In genomic region chr9:88922091-88922490, GRCh38 we compare ENCODE assay signal across 11 cellular contexts.
DNase-seq lines count a peak whose midpoint lies in the region; ATAC-seq lines count a peak whose summit lies in the region.
"Had no signal": no experiment of that assay in that cellular context is flagged by ENCODE, and none has a peak within 500 bp of the region (broad histone marks: within the 10 kb centered on the region; RNA-seq: fewer than 3 reads in every experiment).

No MANE protein-coding gene starts in this region.

- H3K27ac ChIP-seq in KOPT-K1 (ENCODE audit: low read depth, low read length, poor library complexity, severe bottlenecking) = peak overlapping the region; percentile 90
- H3K27ac ChIP-seq: coronary artery had no signal

- peak; percentile 93 for ATAC-seq in GM18519 (IDR thresholded peaks at IDR 0.05; ENCODE audit: low FRiP score, unreplicated experiment)
- ATAC-seq in activated CD8-positive, alpha-beta T cell treated with anti-CD3 and anti-CD28 coated beads, Interleukin-2, amount 10 ng/mL, durations not matched to agents 7 days and 5 days = peak; percentile 90
- ATAC-seq in GM21723 (IDR thresholded peaks at IDR 0.05; ENCODE audit: unreplicated experiment) = no peak
- no peak for ATAC-seq in left ventricle myocardium superior
- ATAC-seq: HCT116 had no signal

- H3K27ac Mint-ChIP-seq in activated CD8-positive, alpha-beta T cell treated with anti-CD3 and anti-CD28 coated beads, Interleukin-2, amount 10 ng/mL, durations not matched to agents 7 days and 5 days = peak overlapping the region; percentile 35

- H3K27me3 Mint-ChIP-seq in activated CD8-positive, alpha-beta T cell treated with anti-CD3 and anti-CD28 coated beads, Interleukin-2, amount 10 ng/mL, durations not matched to agents 7 days and 5 days (ENCODE audit: low read depth) = peaks cover 29% of the 10 kb centered on the region

- peaks cover 25% of the 10 kb centered on the region for H3K4me1 Mint-ChIP-seq in activated CD8-positive, alpha-beta T cell treated with anti-CD3 and anti-CD28 coated beads, Interleukin-2, amount 10 ng/mL, durations not matched to agents 7 days and 5 days (ENCODE audit: low read depth)

- peaks cover 6% of the 10 kb centered on the region for H3K36me3 Mint-ChIP-seq in activated CD8-positive, alpha-beta T cell treated with anti-CD3 and anti-CD28 coated beads, Interleukin-2, amount 10 ng/mL, durations not matched to agents 7 days and 5 days (ENCODE audit: low read depth)

- H3K9me3 Mint-ChIP-seq in activated CD8-positive, alpha-beta T cell treated with anti-CD3 and anti-CD28 coated beads, Interleukin-2, amount 10 ng/mL, durations not matched to agents 7 days and 5 days (ENCODE audit: insufficient read depth) = peaks cover 8% of the 10 kb centered on the region

- intact Hi-C loops in left ventricle myocardium superior (cut with micrococcal nuclease) = no loop called here

- H3K9me3 ChIP-seq in KOPT-K1 (ENCODE audit: insufficient read depth, low read length, poor library complexity, severe bottlenecking) = peaks cover 35% of the 10 kb centered on the region

- POLR2A ChIA-PET in activated CD8-positive, alpha-beta T cell treated with anti-CD3 and anti-CD28 coated beads, Interleukin-2, amount 10 ng/mL, durations not matched to agents 7 days and 5 days (lab: Charles Lee) = no interaction called here

- H3K36me3 ChIP-seq in KOPT-K1 (ENCODE audit: insufficient read depth, low read length) = no peaks in the 10 kb centered on the region

- CTCF ChIA-PET in activated CD8-positive, alpha-beta T cell treated with anti-CD3 and anti-CD28 coated beads, Interleukin-2, amount 10 ng/mL, durations not matched to agents 7 days and 5 days (lab: Charles Lee) = no interaction called here

- H3K4me3 Mint-ChIP-seq in activated CD8-positive, alpha-beta T cell treated with anti-CD3 and anti-CD28 coated beads, Interleukin-2, amount 10 ng/mL, durations not matched to agents 7 days and 5 days = no peak overlapping the region

- DNase-seq in activated CD8-positive, alpha-beta T cell treated with anti-CD3 and anti-CD28 coated beads, Interleukin-2, amount 10 ng/mL, durations not matched to agents 7 days and 5 days = peak; percentile 76
- peak; percentile 70 for DNase-seq in stimulated activated CD4-positive, alpha-beta T cell treated with anti-CD3 and anti-CD28 coated beads, Interleukin-15, amount 100 ng/mL, for 24 hours
- DNase-seq in inferior parietal cortex (ENCODE audit: extremely low spot score) (no peak), left ventricle myocardium superior (no peak), midbrain (lab: John Stamatoyannopoulos, UW) (no peak)
- DNase-seq: NCI-H1417 had no signal

Comparison
In these comparisons a context has a peak if more than half of its experiments do, and no peak if none do; other contexts are left out.
1. ATAC-seq: peak in GM18519 (single experiment) and activated CD8-positive, alpha-beta T cell treated with anti-CD3 and anti-CD28 coated beads, Interleukin-2, amount 10 ng/mL, durations not matched to agents 7 days and 5 days (single experiment); none in GM21723 (single experiment) and left ventricle myocardium superior (single experiment).
2. DNase-seq: peak in activated CD8-positive, alpha-beta T cell treated with anti-CD3 and anti-CD28 coated beads, Interleukin-2, amount 10 ng/mL, durations not matched to agents 7 days and 5 days (single experiment) and stimulated activated CD4-positive, alpha-beta T cell treated with anti-CD3 and anti-CD28 coated beads, Interleukin-15, amount 100 ng/mL, for 24 hours (single experiment); none in inferior parietal cortex (single experiment), left ventricle myocardium superior (single experiment) and midbrain (single experiment).